8 cellular contexts compared by ENCODE assay signal in genomic region chr7:139731802-139732470, GRCh38. TPM values are rescaled to one million over a fixed set of nuclear protein-coding genes. Genes with fewer than 3 reads are reported as not detected.
DNase-seq lines count a peak whose midpoint lies in the region; ATAC-seq and TF ChIP-seq lines count a peak whose summit lies in the region.

No MANE protein-coding gene starts in this region.

- no peak overlapping the region for H2BK15ac ChIP-seq in mesenchymal stem cell (ENCODE audit: low read depth, poor library complexity, severe bottlenecking)

- peak overlapping the region; percentile 41 for H3K4me3 ChIP-seq in coronary artery
- peak overlapping the region in 1 of 2 experiments; percentile 46 for H3K4me3 ChIP-seq in mesenchymal stem cell (ENCODE audit: insufficient read depth in 1 of 2, low read depth in 1 of 2, low read length in 2 of 2)
- no peak overlapping the region for H3K4me3 ChIP-seq in uterus

- H3K14ac ChIP-seq in mesenchymal stem cell (ENCODE audit: low read length in 2 of 2) = no peak overlapping the region

- no peak overlapping the region for H4K91ac ChIP-seq in mesenchymal stem cell (ENCODE audit: low read length)

- peak overlapping the region; percentile 39 for H2AK5ac ChIP-seq in mesenchymal stem cell (ENCODE audit: low read length, severe bottlenecking)

- H3K4me1 ChIP-seq in mesenchymal stem cell (ENCODE audit: control insufficient read depth, insufficient read depth, low read depth, low read length) = peaks cover 29% of the 10 kb centered on the region
- peaks cover 7% of the 10 kb centered on the region in 2 donors for H3K4me1 ChIP-seq in uterus

- intact Hi-C loops in uterus (cut with DNase I; ENCODE audit: low total_unique reads) = no loop called here

- H3K4ac ChIP-seq in mesenchymal stem cell (ENCODE audit: low read depth in 1 of 2, low read length in 2 of 2) = peak overlapping the region; percentile 15 to 80

- peak overlapping the region; percentile 58 for H3K9ac ChIP-seq in mesenchymal stem cell (ENCODE audit: low read length)

- DNase-seq in GF-D8 (lab: John Stamatoyannopoulos, UW) (peak; percentile 71), NOMO-1 treated with dmso at 0.1 percent for 144 hours (lab: John Stamatoyannopoulos, UW; ENCODE audit: unreplicated experiment) (peak; percentile 18), coronary artery (ENCODE audit: low spot score) (peak; percentile 96), mesenchymal stem cell (peak; percentile 95), uterus (peak; percentile 72 to 83), DMS153 treated with DMSO at 0.1 percent for 48 hours (lab: John Stamatoyannopoulos, UW; ENCODE audit: unreplicated experiment) (no peak), GM13976 (ENCODE audit: low spot score) (no peak)

- H2AFZ ChIP-seq in mesenchymal stem cell (ENCODE audit: low read depth, low read length) = no peak overlapping the region

- no peak for ATAC-seq in GM18907 (IDR thresholded peaks at IDR 0.05; ENCODE audit: unreplicated experiment)

- no peak overlapping the region for H3K23ac ChIP-seq in mesenchymal stem cell (ENCODE audit: low read length in 2 of 2)

- H3K27ac ChIP-seq in coronary artery = peak overlapping the region; percentile 95 to 97
- peak overlapping the region; percentile 51 for H3K27ac ChIP-seq in mesenchymal stem cell (ENCODE audit: low read length, poor library complexity, severe bottlenecking)
- peak overlapping the region; percentile 62 to 87 for H3K27ac ChIP-seq in uterus

- TF ChIP-seq CTCF in coronary artery (IDR thresholded peaks at IDR 0.05) = no peak
- no peak for TF ChIP-seq CTCF in uterus (IDR thresholded peaks at IDR 0.05)
- no peak for TF ChIP-seq CTCF in GM13976 (IDR thresholded peaks at IDR 0.05; ENCODE audit: borderline replicate concordance, control extremely low read depth, extremely low read depth, insufficient read depth, missing control alignments)

- H4K8ac ChIP-seq in mesenchymal stem cell (ENCODE audit: low read length) = no peak overlapping the region

- WGBS in mesenchymal stem cell = 59% methylated on average over 9 of the region's 9 CpGs

- no peak for TF ChIP-seq POLR2A in uterus (IDR thresholded peaks at IDR 0.05)

- no peak overlapping the region for H3K4me2 ChIP-seq in mesenchymal stem cell (ENCODE audit: low read length, poor library complexity, severe bottlenecking)

- H2BK120ac ChIP-seq in mesenchymal stem cell (ENCODE audit: low read depth, low read length) = no peak overlapping the region

- peaks cover 4 to 20% of the 10 kb centered on the region in 2 experiments for H3K36me3 ChIP-seq in mesenchymal stem cell (ENCODE audit: control insufficient read depth in 1 of 2, insufficient read depth in 2 of 2, low read depth in 1 of 2, low read length in 2 of 2)
- no peaks in the 10 kb centered on the region for H3K36me3 ChIP-seq in uterus

- in situ Hi-C loops in GM13976 (cut with MboI; ENCODE audit: low sequenced_read_pairs, unreplicated experiment) = no loop called here

- peaks cover 2% of the 10 kb centered on the region for H3K79me1 ChIP-seq in mesenchymal stem cell (replicated peaks; ENCODE audit: low read length, poor library complexity, severe bottlenecking)

- H2BK5ac ChIP-seq in mesenchymal stem cell (ENCODE audit: low read depth, low read length, poor library complexity, severe bottlenecking) = no peak overlapping the region

- H3K27me3 ChIP-seq in mesenchymal stem cell (ENCODE audit: control insufficient read depth in 1 of 2, insufficient read depth in 1 of 2, low read length in 2 of 2) (no peaks in the 10 kb centered on the region), uterus (no peaks in the 10 kb centered on the region)

- peak overlapping the region in 1 of 2 experiments; percentile 50 for H3K18ac ChIP-seq in mesenchymal stem cell (ENCODE audit: low read depth in 1 of 2, low read length in 2 of 2)

- no peaks in the 10 kb centered on the region for H3K9me3 ChIP-seq in mesenchymal stem cell (ENCODE audit: control insufficient read depth, low read length)
- no peaks in the 10 kb centered on the region for H3K9me3 ChIP-seq in uterus

- no peak overlapping the region for H2BK12ac ChIP-seq in mesenchymal stem cell (ENCODE audit: low read length in 2 of 2)

RNA-seq across cellular contexts. Expression of gene HIPK2, which starts 45.9 kb away (rescaled TPM):
- polyA plus RNA-seq in mesenchymal stem cell (2013, experiment 1 of 2) = 89.2 TPM
- polyA plus RNA-seq in mesenchymal stem cell (2013, experiment 2 of 2) = 81.2 TPM
- 10 to 100 TPM in 3 of 4 donors, 1 to 10 TPM in 1; 9.4 to 65.8 (median 19.2) TPM for total RNA-seq in uterus

Comparison
In these comparisons a context has a peak if more than half of its experiments do, and no peak if none do; other contexts are left out.
1. DNase-seq: peak in GF-D8 (single experiment), NOMO-1 treated with dmso at 0.1 percent for 144 hours (single experiment), coronary artery (single experiment), mesenchymal stem cell (single experiment) and uterus (2 of 2); none in DMS153 treated with DMSO at 0.1 percent for 48 hours (single experiment) and GM13976 (single experiment).
2. Peak in every context shown above with its lines, with median percentiles within 50 percentile points of each other: H3K27ac ChIP-seq.